10 cellular contexts compared by ENCODE assay signal in the genomic region with DNA sequence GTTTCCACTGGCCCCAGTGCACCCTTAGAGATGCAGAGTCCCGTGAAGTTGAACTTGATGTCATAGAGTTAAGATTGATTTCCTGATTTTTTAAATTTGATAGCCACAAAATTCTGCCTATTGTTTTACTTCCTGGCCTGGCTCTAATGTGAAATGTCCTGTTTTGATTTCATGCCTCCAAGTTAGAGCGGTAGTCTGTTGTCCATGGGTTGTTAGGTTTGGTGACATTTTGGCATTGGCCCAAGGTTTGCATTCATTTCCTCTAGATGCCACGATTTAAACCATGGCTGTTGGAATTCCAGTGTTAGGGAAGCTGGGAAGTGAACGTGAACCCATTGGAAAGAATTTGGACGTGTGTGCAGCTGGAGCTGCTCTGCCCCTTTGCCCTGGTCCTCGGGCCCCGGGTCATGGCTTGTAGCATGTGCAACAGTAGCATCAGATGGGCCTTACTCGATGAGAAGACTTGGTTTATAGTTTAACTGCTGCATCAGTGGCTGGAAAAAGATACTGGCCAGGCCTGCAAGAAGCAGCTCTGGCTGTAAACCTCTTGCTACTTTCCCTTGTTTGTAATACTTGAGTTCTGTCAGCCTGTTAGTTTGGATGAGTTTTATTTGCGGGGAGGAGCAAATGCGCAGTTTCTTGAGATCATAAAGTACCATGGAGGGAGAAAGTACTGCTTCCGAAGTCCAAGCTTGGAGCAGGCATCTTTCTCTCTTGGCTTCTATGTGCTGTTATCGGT.
DNase-seq lines count a peak whose midpoint lies in the region; ATAC-seq and TF ChIP-seq lines count a peak whose summit lies in the region.
"Had no signal": no experiment of that assay in that cellular context is flagged by ENCODE, and none has a peak within 500 bp of the region (broad histone marks: within the 10 kb centered on the region; RNA-seq: fewer than 3 reads in every experiment).

No MANE protein-coding gene starts in this region.

- no peak overlapping the region for H3K27ac ChIP-seq in CD4-positive, alpha-beta T cell (ENCODE audit: low read depth, low read length)
- H3K27ac ChIP-seq in OCI-LY7 (ENCODE audit: low read depth, low read length, poor library complexity, severe bottlenecking) (no peak overlapping the region), osteoblast (ENCODE audit: low read depth, low read length) (peak overlapping the region; percentile 77), A673 (ENCODE audit: low read depth, low read length, poor library complexity, severe bottlenecking) (no peak overlapping the region)
- no peak overlapping the region for H3K27ac ChIP-seq in effector memory CD4-positive, alpha-beta T cell (ENCODE audit: insufficient read depth, low read length, poor library complexity, severe bottlenecking)

- H3K79me2 ChIP-seq in OCI-LY7 (ENCODE audit: insufficient read depth, low read depth, low read length) (no peaks in the 10 kb centered on the region), osteoblast (ENCODE audit: insufficient read depth, low read length) (peaks cover 56% of the 10 kb centered on the region)

- H3K27ac Mint-ChIP-seq in CD4-positive, alpha-beta T cell: peak overlapping the region; percentile 77
- H3K27ac Mint-ChIP-seq: type B pancreatic cell had no signal

- no peaks in the 10 kb centered on the region for H3K27me3 ChIP-seq in CD4-positive, alpha-beta T cell (ENCODE audit: control insufficient read depth, insufficient read depth, low read length)
- H3K27me3 ChIP-seq in effector memory CD4-positive, alpha-beta T cell (replicated peaks; ENCODE audit: control insufficient read depth, insufficient read depth, low read length, poor library complexity, severe bottlenecking): no peaks in the 10 kb centered on the region
- H3K27me3 ChIP-seq in osteoblast (ENCODE audit: insufficient read depth, low read length) (no peaks in the 10 kb centered on the region), A673 (replicated peaks; ENCODE audit: insufficient read depth, low read depth, low read length, poor library complexity) (no peaks in the 10 kb centered on the region)

- H4K20me1 ChIP-seq in OCI-LY7 (ENCODE audit: insufficient read depth, low read length) (no peaks in the 10 kb centered on the region), osteoblast (ENCODE audit: insufficient read depth, low read length) (no peaks in the 10 kb centered on the region)

- H2AFZ ChIP-seq in OCI-LY7 (ENCODE audit: low read length) (peak overlapping the region; percentile 97), osteoblast (ENCODE audit: low read length) (peak overlapping the region; percentile 66)

- H3K36me3 ChIP-seq in OCI-LY7 (ENCODE audit: insufficient read depth, low read length): no peaks in the 10 kb centered on the region
- H3K36me3 ChIP-seq in effector memory CD4-positive, alpha-beta T cell (ENCODE audit: control insufficient read depth, insufficient read depth, low read length): no peaks in the 10 kb centered on the region
- H3K36me3 ChIP-seq in osteoblast (ENCODE audit: insufficient read depth, low read length): peaks cover 21% of the 10 kb centered on the region
- no peaks in the 10 kb centered on the region for H3K36me3 ChIP-seq in A673 (ENCODE audit: insufficient read depth, low read length, poor library complexity, severe bottlenecking)

- no peak for DNase-seq in CD4-positive, alpha-beta T cell
- DNase-seq in OCI-LY7 (ENCODE audit: low spot score) (no peak), osteoblast (ENCODE audit: insufficient read length, low spot score, missing footprints) (no peak), GF-D8 (lab: John Stamatoyannopoulos, UW) (no peak), islet precursor cell (no peak), A673 (ENCODE audit: low spot score) (no peak)
- no peak for DNase-seq in effector memory CD4-positive, alpha-beta T cell
- DNase-seq: cortex of kidney had no signal

- H3K4me1 Mint-ChIP-seq in CD4-positive, alpha-beta T cell (ENCODE audit: low read depth): peaks cover 23% of the 10 kb centered on the region

- no TSS peak for BruUV-seq in OCI-LY7 (replicated peaks; lab: Mats Ljungman, UMichigan)
- BruUV-seq in A673 (replicated peaks; lab: Mats Ljungman, UMichigan): no TSS peak

- H3K36me3 Mint-ChIP-seq in CD4-positive, alpha-beta T cell (ENCODE audit: low read depth): no peaks in the 10 kb centered on the region

- no peak for TF ChIP-seq CTCF in CD4-positive, alpha-beta T cell (IDR thresholded peaks at IDR 0.05)
- TF ChIP-seq CTCF in OCI-LY7 (conservative IDR thresholded peaks at IDR 0.05; ENCODE audit: low read length): no peak
- no peak for TF ChIP-seq CTCF in osteoblast (IDR thresholded peaks at IDR 0.05; ENCODE audit: extremely low read depth, low read depth, low read length)
- TF ChIP-seq CTCF in A673 (conservative IDR thresholded peaks at IDR 0.05; ENCODE audit: low read depth, low read length): no peak

- H3K27me3 Mint-ChIP-seq in CD4-positive, alpha-beta T cell: no peaks in the 10 kb centered on the region
- H3K27me3 Mint-ChIP-seq: type B pancreatic cell had no signal

- POLR2A ChIA-PET in CD4-positive, alpha-beta T cell (lab: Charles Lee): no interaction called here
- POLR2A ChIA-PET in OCI-LY7 (lab: Charles Lee): no interaction called here
- POLR2A ChIA-PET in A673 (lab: Charles Lee; ENCODE audit: low non-redundant PET): no interaction called here

- H3K4me3 ChIP-seq in OCI-LY7 (ENCODE audit: low read depth, low read length, poor library complexity, severe bottlenecking): no peak overlapping the region
- peak overlapping the region; percentile 45 for H3K4me3 ChIP-seq in effector memory CD4-positive, alpha-beta T cell (ENCODE audit: insufficient read depth, low read depth, low read length, poor library complexity, severe bottlenecking)
- H3K4me3 ChIP-seq in osteoblast (ENCODE audit: insufficient read depth, low read length): peak overlapping the region; percentile 62
- no peak overlapping the region for H3K4me3 ChIP-seq in A673 (ENCODE audit: low read depth, low read length, poor library complexity, severe bottlenecking)

- intact Hi-C loops in CD4-positive, alpha-beta T cell (cut with DNase I, micrococcal nuclease): no loop called here
- intact Hi-C loops in OCI-LY7 (cut with micrococcal nuclease; ENCODE audit: unreplicated experiment): no loop called here
- intact Hi-C loops in A673 (cut with micrococcal nuclease; ENCODE audit: unreplicated experiment): no loop called here

- CTCF ChIA-PET in CD4-positive, alpha-beta T cell (lab: Charles Lee): no interaction called here
- CTCF ChIA-PET in OCI-LY7 (lab: Charles Lee; ENCODE audit: unreplicated experiment) (no interaction called here), A673 (lab: Charles Lee) (no interaction called here)

- peak overlapping the region; percentile 61; the same call in 1 of the 2 replicates for H3K4me2 ChIP-seq in OCI-LY7 (ENCODE audit: low read length)
- peak overlapping the region; percentile 92 for H3K4me2 ChIP-seq in osteoblast (ENCODE audit: insufficient read depth, low read length)

- H3K9me2 ChIP-seq in OCI-LY7 (ENCODE audit: insufficient read depth, low read length): no peaks in the 10 kb centered on the region

- H3K4me3 Mint-ChIP-seq in CD4-positive, alpha-beta T cell: peak overlapping the region; percentile 89

- H3K4me1 ChIP-seq in OCI-LY7 (ENCODE audit: insufficient read depth, low read length, poor library complexity, severe bottlenecking): peaks cover 13% of the 10 kb centered on the region
- no peaks in the 10 kb centered on the region for H3K4me1 ChIP-seq in effector memory CD4-positive, alpha-beta T cell (ENCODE audit: control insufficient read depth, insufficient read depth, low read length, poor library complexity, severe bottlenecking)
- H3K4me1 ChIP-seq in osteoblast (ENCODE audit: insufficient read depth, low read length): peaks cover 42% of the 10 kb centered on the region
- H3K4me1 ChIP-seq in A673 (ENCODE audit: insufficient read depth, low read length, poor library complexity, severe bottlenecking): no peaks in the 10 kb centered on the region

- ATAC-seq in CD4-positive, alpha-beta T cell (ENCODE audit: poor library complexity): no peak
- no peak for ATAC-seq in GM21528 (IDR thresholded peaks at IDR 0.05; ENCODE audit: low FRiP score, unreplicated experiment)

- no peaks in the 10 kb centered on the region for H3K9me3 Mint-ChIP-seq in CD4-positive, alpha-beta T cell
- H3K9me3 Mint-ChIP-seq: type B pancreatic cell had no signal

- no peaks in the 10 kb centered on the region for H3K9me3 ChIP-seq in CD4-positive, alpha-beta T cell (ENCODE audit: control insufficient read depth, low read length)
- H3K9me3 ChIP-seq in OCI-LY7 (ENCODE audit: low read length) (no peaks in the 10 kb centered on the region), osteoblast (ENCODE audit: low read depth, low read length) (no peaks in the 10 kb centered on the region), A673 (ENCODE audit: low read depth, low read length, poor library complexity, severe bottlenecking) (no peaks in the 10 kb centered on the region)
- no peaks in the 10 kb centered on the region for H3K9me3 ChIP-seq in effector memory CD4-positive, alpha-beta T cell (ENCODE audit: control insufficient read depth, low read length)

Comparison
In these comparisons a context has a peak if more than half of its experiments do, and no peak if none do; other contexts are left out.
1. H3K4me3 ChIP-seq: peak in effector memory CD4-positive, alpha-beta T cell (single experiment) and osteoblast (single experiment); none in OCI-LY7 (single experiment) and A673 (single experiment).